Comparison of ENCODE assay signal across 13 cellular contexts in genomic region chr1:222387020-222387816, GRCh38.
DNase-seq lines count a peak whose midpoint lies in the region; ATAC-seq and TF ChIP-seq lines count a peak whose summit lies in the region.
"Had no signal": no experiment of that assay in that cellular context is flagged by ENCODE, and none has a peak within 500 bp of the region (broad histone marks: within the 10 kb centered on the region; RNA-seq: fewer than 3 reads in every experiment).

No MANE protein-coding gene starts in this region.

- no peak overlapping the region for H3K27ac Mint-ChIP-seq in MCF 10A (ENCODE audit: low read depth, unreplicated experiment)
- H3K27ac Mint-ChIP-seq: activated T-cell treated with anti-CD3 and anti-CD28 coated beads, Interleukin-2, amount 50 U/mL, for 72 hours had no signal

- H3K27ac ChIP-seq in breast epithelium (no peak overlapping the region), testis (no peak overlapping the region)
- H3K27ac ChIP-seq: BLaER1 treated with 17β-estradiol and CSF1 and Interleukin-3, amounts not matched to agents 10 nM and 100 nM; coronary artery had no signal

- TF ChIP-seq POLR2A in breast epithelium (IDR thresholded peaks at IDR 0.05): no peak
- no peak for TF ChIP-seq POLR2A in NB4 (IDR thresholded peaks at IDR 0.05; ENCODE audit: extremely low read depth, insufficient read length)
- no peak for TF ChIP-seq POLR2A in testis (IDR thresholded peaks at IDR 0.05)

- no peaks in the 10 kb centered on the region for H3K9me3 Mint-ChIP-seq in MCF 10A (ENCODE audit: unreplicated experiment)
- H3K9me3 Mint-ChIP-seq: activated T-cell treated with anti-CD3 and anti-CD28 coated beads, Interleukin-2, amount 50 U/mL, for 72 hours had no signal

- H3K4me1 ChIP-seq in breast epithelium: no peaks in the 10 kb centered on the region
- no peaks in the 10 kb centered on the region for H3K4me1 ChIP-seq in testis
- H3K4me1 ChIP-seq: BLaER1 treated with 17β-estradiol and CSF1 and Interleukin-3, amounts not matched to agents 10 nM and 100 nM; HAP-1 had no signal

- CTCF ChIA-PET in MCF 10A (lab: Yijun Ruan, JAX): interaction anchor here (0.6 to 1.3 kb wide), 2 partner anchors 12 to 401 kb away, joined by 3 to 4 read pairs; no protein-coding TSS in a partner anchor

- H3K36me3 ChIP-seq in breast epithelium (no peaks in the 10 kb centered on the region), testis (ENCODE audit: low read depth, missing control alignments) (no peaks in the 10 kb centered on the region)
- H3K36me3 ChIP-seq: BLaER1 treated with 17β-estradiol and CSF1 and Interleukin-3, amounts not matched to agents 10 nM and 100 nM; HAP-1 had no signal

- POLR2A ChIA-PET in MCF 10A (lab: Yijun Ruan, JAX): no interaction called here

- no peaks in the 10 kb centered on the region for H3K27me3 Mint-ChIP-seq in MCF 10A (ENCODE audit: insufficient read depth, unreplicated experiment)

- peak; percentile 36 for DNase-seq in MCF 10A (ENCODE audit: unreplicated experiment)
- no peak for DNase-seq in breast epithelium (ENCODE audit: low spot score in 2 of 2)
- peak; percentile 21 for DNase-seq in NB4 (ENCODE audit: low read depth)
- DNase-seq in cerebellar cortex (ENCODE audit: low spot score): peak; percentile 11
- peak; percentile 44 for DNase-seq in testis
- DNase-seq in NK-92 (lab: John Stamatoyannopoulos, UW; ENCODE audit: unreplicated experiment): no peak
- no peak for DNase-seq in NOMO-1 treated with DMSO at 0.1 percent for 48 hours (lab: John Stamatoyannopoulos, UW; ENCODE audit: unreplicated experiment)
- DNase-seq: activated T-cell treated with anti-CD3 and anti-CD28 coated beads, Interleukin-2, amount 50 U/mL, for 72 hours; NCI-H524 treated with DMSO at 0.1 percent for 48 hours had no signal

- BruUV-seq in MCF 10A (replicated peaks; lab: Mats Ljungman, UMichigan): no TSS peak

- 61 to 69% methylated on average over 7 to 8 of the region's 8 CpGs for WGBS in testis, 2 donors

- H3K4me3 ChIP-seq in breast epithelium (no peak overlapping the region), NB4 (ENCODE audit: low read depth, low read length) (no peak overlapping the region), testis (no peak overlapping the region)
- H3K4me3 ChIP-seq: BLaER1 treated with 17β-estradiol and CSF1 and Interleukin-3, amounts not matched to agents 10 nM and 100 nM; coronary artery; HAP-1 had no signal

- no peaks in the 10 kb centered on the region for H3K36me3 Mint-ChIP-seq in MCF 10A (ENCODE audit: insufficient read depth, unreplicated experiment)

- H3K4me3 Mint-ChIP-seq in MCF 10A (ENCODE audit: unreplicated experiment): no peak overlapping the region
- H3K4me3 Mint-ChIP-seq: activated T-cell treated with anti-CD3 and anti-CD28 coated beads, Interleukin-2, amount 50 U/mL, for 72 hours had no signal

- intact Hi-C loops in MCF 10A (cut with micrococcal nuclease) (no loop called here), breast epithelium (cut with DNase I; ENCODE audit: low total_unique reads) (no loop called here), testis (cut with DNase I; ENCODE audit: low total_unique reads) (no loop called here)

- no peak for ATAC-seq in HG03196 (IDR thresholded peaks at IDR 0.05; ENCODE audit: unreplicated experiment)
- ATAC-seq: activated T-cell treated with anti-CD3 and anti-CD28 coated beads, Interleukin-2, amount 50 U/mL, for 72 hours had no signal

- H3K9me3 ChIP-seq in breast epithelium (no peaks in the 10 kb centered on the region), testis (no peaks in the 10 kb centered on the region)
- H3K9me3 ChIP-seq: HAP-1 had no signal

- TF ChIP-seq CTCF in MCF 10A (IDR thresholded peaks at IDR 0.05; ENCODE audit: unreplicated experiment) (peak; percentile 22), breast epithelium (IDR thresholded peaks at IDR 0.05) (no peak), NB4 (IDR thresholded peaks at IDR 0.05; ENCODE audit: low read depth, low read length) (no peak), testis (IDR thresholded peaks at IDR 0.05) (no peak)

- H3K4me1 Mint-ChIP-seq in MCF 10A (ENCODE audit: insufficient read depth, unreplicated experiment): peaks cover 5% of the 10 kb centered on the region

- H3K27me3 ChIP-seq in breast epithelium (no peaks in the 10 kb centered on the region), testis (no peaks in the 10 kb centered on the region)
- H3K27me3 ChIP-seq: BLaER1 treated with 17β-estradiol and CSF1 and Interleukin-3, amounts not matched to agents 10 nM and 100 nM had no signal

Comparison
In these comparisons a context has a peak if more than half of its experiments do, and no peak if none do; other contexts are left out.
1. DNase-seq: peak in MCF 10A (single experiment), NB4 (single experiment), cerebellar cortex (single experiment) and testis (single experiment); none in breast epithelium (0 of 2), NK-92 (single experiment) and NOMO-1 treated with DMSO at 0.1 percent for 48 hours (single experiment).